24 cellular contexts compared by ENCODE assay signal in genomic region chr6:2581611-2582010, GRCh38.
"Had no signal": no experiment of that assay in that cellular context is flagged by ENCODE, and none has a peak within 500 bp of the region (broad histone marks: within the 10 kb centered on the region; RNA-seq: fewer than 3 reads in every experiment).

No MANE protein-coding gene starts in this region.

- H3K27ac ChIP-seq: adrenal gland, ascending aorta, brain microvascular endothelial cell, left lung, sigmoid colon, thoracic aorta had no signal

- H3K36me3 Mint-ChIP-seq: activated naive CD4-positive, alpha-beta T cell treated with anti-CD3 and anti-CD28 coated beads, Interleukin-2, amount 50 U/mL, for 24 hours; naive thymus-derived CD8-positive, alpha-beta T cell; stimulated activated naive B cell treated with anti-CD40 and anti-IgM and Interleukin-4, amounts not matched to agents 10 μg/mL and 1 μg/mL and 100 μg/mL, for 72 hours had no signal

- H3K4me1 ChIP-seq: adrenal gland, sigmoid colon had no signal

- H3K36me3 ChIP-seq: adrenal gland, ascending aorta, brain microvascular endothelial cell, left lung, sigmoid colon, thoracic aorta had no signal

- H3K4me1 Mint-ChIP-seq: activated naive CD4-positive, alpha-beta T cell treated with anti-CD3 and anti-CD28 coated beads, Interleukin-2, amount 50 U/mL, for 24 hours; stimulated activated naive B cell treated with anti-CD40 and anti-IgM and Interleukin-4, amounts not matched to agents 10 μg/mL and 1 μg/mL and 100 μg/mL, for 72 hours had no signal

- H3K27me3 Mint-ChIP-seq: type B pancreatic cell had no signal

- H3K27ac Mint-ChIP-seq: activated CD8-positive, alpha-beta T cell treated with anti-CD3 and anti-CD28 coated beads, Interleukin-2, amount 10 ng/mL, durations not matched to agents 7 days and 5 days; activated naive CD4-positive, alpha-beta T cell treated with anti-CD3 and anti-CD28 coated beads, Interleukin-2, amount 50 U/mL, for 24 hours; naive thymus-derived CD8-positive, alpha-beta T cell; progenitor cell of endocrine pancreas; stimulated activated naive B cell treated with anti-CD40 and anti-IgM and Interleukin-4, amounts not matched to agents 10 μg/mL and 1 μg/mL and 100 μg/mL, for 72 hours; type B pancreatic cell had no signal

- H3K27me3 ChIP-seq: adrenal gland, ascending aorta, brain microvascular endothelial cell, left lung, sigmoid colon had no signal

- H3K4me3 Mint-ChIP-seq: activated CD8-positive, alpha-beta T cell treated with anti-CD3 and anti-CD28 coated beads, Interleukin-2, amount 10 ng/mL, durations not matched to agents 7 days and 5 days; activated naive CD4-positive, alpha-beta T cell treated with anti-CD3 and anti-CD28 coated beads, Interleukin-2, amount 50 U/mL, for 24 hours; mesothelial cell of epicardium; naive thymus-derived CD8-positive, alpha-beta T cell; stimulated activated naive B cell treated with anti-CD40 and anti-IgM and Interleukin-4, amounts not matched to agents 10 μg/mL and 1 μg/mL and 100 μg/mL, for 72 hours; type B pancreatic cell had no signal

- DNase-seq: activated CD4-positive, alpha-beta T cell treated with anti-CD3 and anti-CD28 coated beads for 1 hour; activated CD4-positive, alpha-beta T cell treated with anti-CD3 and anti-CD28 coated beads, Interleukin-2, amount 50 U/mL, for 1 hour; activated CD8-positive, alpha-beta T cell treated with anti-CD3 and anti-CD28 coated beads, Interleukin-2, amount 10 ng/mL, durations not matched to agents 7 days and 5 days; activated gamma-delta T cell treated with Interleukin-2 at 50 U/mL for 16 hours; adrenal gland; brain microvascular endothelial cell; central memory CD4-positive, alpha-beta T cell; effector memory CD4-positive, alpha-beta T cell; kidney glomerular epithelial cell; left lung; naive thymus-derived CD8-positive, alpha-beta T cell; retina; sigmoid colon; stimulated activated CD4-positive, alpha-beta T cell treated with anti-CD3 and anti-CD28 coated beads, Interleukin-2, amount 100 ng/mL, for 48 hours; stimulated activated CD8-positive, alpha-beta memory T cell treated with anti-CD3 and anti-CD28 coated beads, Interleukin-4, amount 100 ng/mL, for 48 hours; stimulated activated naive B cell treated with anti-CD40 and anti-IgM and Interleukin-4, amounts not matched to agents 10 μg/mL and 1 μg/mL and 100 μg/mL, for 72 hours; T-helper 9 cell had no signal

- H3K4me3 ChIP-seq: adrenal gland, ascending aorta, left lung, lung, sigmoid colon, thoracic aorta had no signal
